9 cellular contexts compared by ENCODE assay signal in genomic region chr15:70875001-70875782, GRCh38. TPM values are rescaled to one million over a fixed set of nuclear protein-coding genes. Genes with fewer than 3 reads are reported as not detected.
DNase-seq lines count a peak whose midpoint lies in the region; ATAC-seq, FAIRE-seq and TF ChIP-seq lines count a peak whose summit lies in the region.
"Had no signal": no experiment of that assay in that cellular context is flagged by ENCODE, and none has a peak within 500 bp of the region (broad histone marks: within the 10 kb centered on the region; RNA-seq: fewer than 3 reads in every experiment).

No MANE protein-coding gene starts in this region.

- H3K36me3 ChIP-seq in GM23248 (ENCODE audit: low read depth), result no peaks in the 10 kb centered on the region
- no peaks in the 10 kb centered on the region for H3K36me3 ChIP-seq in gastrocnemius medialis

- H3K27me3 ChIP-seq in GM23248 (replicated peaks; ENCODE audit: insufficient read depth), result no peaks in the 10 kb centered on the region
- no peaks in the 10 kb centered on the region for H3K27me3 ChIP-seq in gastrocnemius medialis

- H3K4me3 ChIP-seq in GM23248, result no peak overlapping the region
- no peak overlapping the region for H3K4me3 ChIP-seq in WI38 (ENCODE audit: low read depth, low read length)
- no peak overlapping the region for H3K4me3 ChIP-seq in gastrocnemius medialis

- no peak overlapping the region for H3K27ac ChIP-seq in GM23248
- no peak overlapping the region for H3K27ac ChIP-seq in gastrocnemius medialis

- in situ Hi-C loops in GM23248 (cut with MboI) (no loop called here), gastrocnemius medialis (cut with MboI; ENCODE audit: low sequenced_read_pairs in 4 of 4) (loop anchor here in 1 of 4 donors (10.0 kb wide), 1 partner anchor 50 kb away; no protein-coding TSS in a partner anchor)

- DNase-seq in GM23248, result peak; percentile 68
- DNase-seq in Right ventricle myocardium superior, result no peak
- DNase-seq in gastrocnemius medialis, result no peak
- DNase-seq in GM12892 (ENCODE audit: insufficient read length), result no peak
- DNase-seq in activated CD4-positive, CD25-positive, alpha-beta regulatory T cell treated with anti-CD3 and anti-CD28 coated beads, Interleukin-2, amount 50 U/mL, for 72 hours, result no peak
- DNase-seq: foreskin melanocyte had no signal

- H3F3A ChIP-seq in GM23248 (ENCODE audit: insufficient read depth), result peaks cover 25% of the 10 kb centered on the region

- H2AFZ ChIP-seq in GM23248, result peak overlapping the region; percentile 67

- no peaks in the 10 kb centered on the region for H3K9me3 ChIP-seq in GM23248 (ENCODE audit: low read depth)
- no peaks in the 10 kb centered on the region for H3K9me3 ChIP-seq in gastrocnemius medialis

- H3K4me2 ChIP-seq in GM23248 (ENCODE audit: unreplicated experiment), result no peak overlapping the region

- no peaks in the 10 kb centered on the region for H3K9me2 ChIP-seq in GM23248 (ENCODE audit: insufficient read depth)

- TF ChIP-seq POLR2A in gastrocnemius medialis (IDR thresholded peaks at IDR 0.05) (no peak), GM12892 (IDR thresholded peaks at IDR 0.05; ENCODE audit: low read depth, low read length) (no peak), GM18505 (IDR thresholded peaks at IDR 0.05; ENCODE audit: borderline replicate concordance, extremely low read depth, insufficient read depth, insufficient read length) (no peak)

- H3K4me1 ChIP-seq in GM23248 (ENCODE audit: insufficient read depth), result peaks cover 22% of the 10 kb centered on the region
- peaks cover 0 to 5% of the 10 kb centered on the region in 2 donors for H3K4me1 ChIP-seq in gastrocnemius medialis

- no peaks in the 10 kb centered on the region for H3K79me2 ChIP-seq in GM23248 (ENCODE audit: insufficient read depth)

- 72 to 74% methylated on average over 7 of the region's 7 CpGs for WGBS in GM23248 (ENCODE audit: low coverage in 1 of 2, low lambda C conversion rate in 2 of 2, missing lambda C conversion rate in 2 of 2), 2 experiments

- ATAC-seq in Right ventricle myocardium superior (ENCODE audit: poor library complexity) (peak; percentile 67), gastrocnemius medialis (no peak), HG03175 (IDR thresholded peaks at IDR 0.05; ENCODE audit: unreplicated experiment) (no peak), GM18505 (IDR thresholded peaks at IDR 0.05; ENCODE audit: unreplicated experiment) (no peak)

- no peak overlapping the region for H3K9ac ChIP-seq in GM23248

- peak; percentile 45 for TF ChIP-seq CTCF in WI38 (IDR thresholded peaks at IDR 0.05; ENCODE audit: low read depth, low read length)
- TF ChIP-seq CTCF in gastrocnemius medialis (IDR thresholded peaks at IDR 0.05 in 4 of 5, conservative IDR thresholded peaks at IDR 0.05 in 1 of 5), result peak in 3 of 5 experiments; percentile 9 to 49 (median 44)

- H4K20me1 ChIP-seq in GM23248 (ENCODE audit: insufficient read depth), result no peaks in the 10 kb centered on the region

- intact Hi-C loops in Right ventricle myocardium superior (cut with DNase I) (loop anchor here (2.0 kb wide), 1 partner anchor 48 kb away; no protein-coding TSS in a partner anchor), gastrocnemius medialis (cut with DNase I; ENCODE audit: low total_unique reads) (loop anchor here (1.0 kb wide), 1 partner anchor 50 kb away; no protein-coding TSS in a partner anchor)

- FAIRE-seq in GM12892 (lab: Jason Lieb, UNC), result no peak

RNA-seq across cellular contexts. Expression of gene THAP10, which starts 17.0 kb away (rescaled TPM):
- 2.0 and 6.4 TPM in 2 replicates for total RNA-seq in GM23248 (2014; rRNA removed; shearing (Covaris generic))
- polyA plus RNA-seq in GM23248 (2016; fragmentation: Nextera tagmentation; extraction: Ambion mirVana), result 5.9 and 8.0 TPM in 2 replicates
- total RNA-seq in Right ventricle myocardium superior (3.9 TPM), gastrocnemius medialis (1 to 10 TPM in 2 of 4 donors, under 1 TPM in 2; 0.46 to 2.3 (median 1.1) TPM)
- 0.85 TPM for polyA plus RNA-seq in GM12892 (2012; ENCODE audit: missing spikeins)

RNA-seq across cellular contexts. Expression of gene LRRC49, which starts 17.4 kb away (rescaled TPM):
- 10.3 and 11.1 TPM in 2 replicates for total RNA-seq in GM23248 (2014; rRNA removed; shearing (Covaris generic))
- 7.6 and 8.3 TPM in 2 replicates for polyA plus RNA-seq in GM23248 (2016; fragmentation: Nextera tagmentation; extraction: Ambion mirVana)
- total RNA-seq in Right ventricle myocardium superior (45.7 TPM), gastrocnemius medialis (1 to 10 TPM in 3 of 4 donors, under 1 TPM in 1; 0.51 to 5.0 (median 2.8) TPM)
- polyA plus RNA-seq in GM12892 (2012; ENCODE audit: missing spikeins), result 1.9 TPM

RNA-seq across cellular contexts. Expression of gene LARP6, which starts 21.2 kb away (rescaled TPM):
- total RNA-seq in GM23248 (2014; rRNA removed; shearing (Covaris generic)), result 110 and 119 TPM in 2 replicates
- polyA plus RNA-seq in GM23248 (2016; fragmentation: Nextera tagmentation; extraction: Ambion mirVana), result 95.9 and 104 TPM in 2 replicates
- total RNA-seq in Right ventricle myocardium superior, result 47.6 TPM
- total RNA-seq in gastrocnemius medialis, result 10 to 100 TPM; 10.0 to 20.6 (median 13.9) TPM
- polyA plus RNA-seq in GM12892 (2012; ENCODE audit: missing spikeins), result 10.5 TPM
